22 cellular contexts compared by ENCODE assay signal in the genomic region with DNA sequence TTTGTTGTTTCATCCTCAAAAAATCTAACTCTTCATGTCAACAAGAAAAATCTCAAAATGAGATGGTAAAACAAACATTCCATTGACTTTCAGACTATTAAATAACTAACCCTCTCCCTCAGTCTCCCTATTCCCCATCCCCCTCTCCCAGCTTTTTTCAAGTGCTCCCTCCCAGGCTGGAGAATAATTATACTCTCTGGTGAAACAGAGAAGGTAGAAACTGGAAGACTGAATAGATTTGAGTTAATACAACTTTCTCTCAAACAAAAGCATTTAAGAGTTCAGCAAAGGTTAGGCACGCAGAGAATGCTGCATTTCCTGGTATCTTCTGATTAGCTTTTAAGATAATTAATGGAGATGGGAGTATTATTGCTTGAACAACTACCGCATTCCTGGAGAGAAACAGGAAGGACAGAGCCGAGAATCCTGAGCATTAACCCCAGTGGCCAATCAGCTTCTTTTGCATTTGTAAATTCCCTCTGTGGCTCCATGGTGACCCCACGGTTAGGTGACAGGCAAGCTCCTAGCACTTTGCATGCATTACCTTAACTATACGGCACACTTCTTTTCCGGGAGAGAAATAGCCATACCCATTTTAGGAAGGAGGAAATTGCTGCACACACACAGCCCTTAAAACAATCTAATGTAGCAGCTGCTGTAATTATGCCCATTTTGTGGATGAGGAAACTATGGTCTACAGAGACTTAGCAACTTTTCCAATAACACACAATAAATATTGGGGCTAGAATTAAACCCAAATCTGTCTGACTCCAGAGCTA.
DNase-seq lines count a peak whose midpoint lies in the region; ATAC-seq and TF ChIP-seq lines count a peak whose summit lies in the region.
"Had no signal": no experiment of that assay in that cellular context is flagged by ENCODE, and none has a peak within 500 bp of the region (broad histone marks: within the 10 kb centered on the region; RNA-seq: fewer than 3 reads in every experiment).

No MANE protein-coding gene starts in this region.

- no peak for TF ChIP-seq CTCF in GM23338 (conservative IDR thresholded peaks at IDR 0.05; ENCODE audit: low read depth in 2 of 2)
- TF ChIP-seq CTCF in OCI-LY1 (IDR thresholded peaks at IDR 0.05; ENCODE audit: low read length): no peak

- H3K4me1 ChIP-seq in GM23338 (ENCODE audit: insufficient read depth) (peaks cover 29% of the 10 kb centered on the region), OCI-LY1 (ENCODE audit: insufficient read depth, low read length, severe bottlenecking) (peaks cover 52% of the 10 kb centered on the region), iPS-18a (ENCODE audit: control insufficient read depth, low read depth, low read length) (peaks cover 41% of the 10 kb centered on the region), neuron (ENCODE audit: insufficient read depth, low read length) (peaks cover 29% of the 10 kb centered on the region)

- H3K9me2 ChIP-seq in GM23338 (ENCODE audit: insufficient read depth): 0 out of 2 replicates have a peak, but pooled peaks cover 4% of the 10 kb centered on the region
- no peaks in the 10 kb centered on the region for H3K9me2 ChIP-seq in OCI-LY1 (ENCODE audit: low read depth, low read length)

- H3K9ac ChIP-seq in OCI-LY1 (ENCODE audit: low read length): no peak overlapping the region
- no peak overlapping the region for H3K9ac ChIP-seq in iPS-18a (ENCODE audit: low read length)

- ATAC-seq in GM23338 (peak; percentile 86), GM18858 (IDR thresholded peaks at IDR 0.05; ENCODE audit: unreplicated experiment) (no peak)
- ATAC-seq: activated CD4-positive, alpha-beta T cell treated with anti-CD3 and anti-CD28 coated beads for 36 hours; sciatic nerve had no signal

- peaks cover 24% of the 10 kb centered on the region for H3K9me3 ChIP-seq in OCI-LY1 (ENCODE audit: low read length)
- no peaks in the 10 kb centered on the region for H3K9me3 ChIP-seq in iPS-18a (ENCODE audit: control insufficient read depth, low read depth, low read length)
- H3K9me3 ChIP-seq in neuron (ENCODE audit: low read length): peaks cover 2% of the 10 kb centered on the region

- H3K4me3 ChIP-seq in GM23338 (no peak overlapping the region), OCI-LY1 (ENCODE audit: low read depth, low read length, poor library complexity, severe bottlenecking) (no peak overlapping the region), iPS-18a (ENCODE audit: low read length) (peak overlapping the region; percentile 27), neuron (ENCODE audit: low read length) (peak overlapping the region; percentile 30)
- H3K4me3 ChIP-seq: MG63, SJCRH30 had no signal

- no peak overlapping the region for H2AFZ ChIP-seq in GM23338
- H2AFZ ChIP-seq in OCI-LY1 (ENCODE audit: low read length): peak overlapping the region; percentile 18
- H2AFZ ChIP-seq in neuron (ENCODE audit: low read depth, low read length): peak overlapping the region; percentile 74

- H4K20me1 ChIP-seq in GM23338 (replicated peaks; ENCODE audit: insufficient read depth) (no peaks in the 10 kb centered on the region), OCI-LY1 (ENCODE audit: insufficient read depth, low read length) (no peaks in the 10 kb centered on the region)

- H3F3A ChIP-seq in GM23338 (replicated peaks; ENCODE audit: low read depth) (0 out of 2 replicates have a peak, but pooled peaks cover 2% of the 10 kb centered on the region), OCI-LY1 (ENCODE audit: insufficient read depth, low read length) (no peaks in the 10 kb centered on the region)

- H3K36me3 ChIP-seq in GM23338 (ENCODE audit: insufficient read depth) (peaks cover 11% of the 10 kb centered on the region; the same call in 1 of the 2 replicates), OCI-LY1 (ENCODE audit: insufficient read depth, low read length) (no peaks in the 10 kb centered on the region; the same call in 1 of the 2 replicates), iPS-18a (ENCODE audit: control insufficient read depth, low read depth, low read length) (no peaks in the 10 kb centered on the region), neuron (ENCODE audit: insufficient read depth, low read length) (no peaks in the 10 kb centered on the region)
- H3K36me3 ChIP-seq: MG63, SJCRH30 had no signal

- H3K27ac Mint-ChIP-seq in GM23338: peak overlapping the region; percentile 96
- H3K27ac Mint-ChIP-seq: activated CD4-positive, alpha-beta T cell treated with anti-CD3 and anti-CD28 coated beads for 36 hours; CD4-positive, alpha-beta memory T cell; immature natural killer cell had no signal

- H3K4me3 Mint-ChIP-seq in GM23338: peak overlapping the region; percentile 12; the same call in 1 of the 3 replicates
- H3K4me3 Mint-ChIP-seq: activated CD4-positive, alpha-beta T cell treated with anti-CD3 and anti-CD28 coated beads for 36 hours; CD4-positive, alpha-beta memory T cell; immature natural killer cell had no signal

- H3K4me2 ChIP-seq in GM23338: peak overlapping the region; percentile 48
- H3K4me2 ChIP-seq in OCI-LY1 (ENCODE audit: low read length): peak overlapping the region; percentile 11; the same call in 1 of the 2 replicates

- peaks cover 47% of the 10 kb centered on the region for H3K9me3 Mint-ChIP-seq in GM23338

- peaks cover 49% of the 10 kb centered on the region for H3K4me1 Mint-ChIP-seq in GM23338
- H3K4me1 Mint-ChIP-seq: activated CD4-positive, alpha-beta T cell treated with anti-CD3 and anti-CD28 coated beads for 36 hours had no signal

- H3K79me2 ChIP-seq in GM23338 (replicated peaks; ENCODE audit: insufficient read depth): no peaks in the 10 kb centered on the region
- H3K79me2 ChIP-seq in OCI-LY1 (ENCODE audit: insufficient read depth, low read length): no peaks in the 10 kb centered on the region

- H3K27me3 ChIP-seq in GM23338 (ENCODE audit: insufficient read depth): no peaks in the 10 kb centered on the region
- no peaks in the 10 kb centered on the region for H3K27me3 ChIP-seq in OCI-LY1 (ENCODE audit: insufficient read depth, low read length)
- H3K27me3 ChIP-seq in iPS-18a (ENCODE audit: control insufficient read depth, insufficient read depth, low read length): no peaks in the 10 kb centered on the region
- H3K27me3 ChIP-seq in neuron (ENCODE audit: insufficient read depth, low read length): no peaks in the 10 kb centered on the region
- H3K27me3 ChIP-seq: MG63, SJCRH30 had no signal

- H3K36me3 Mint-ChIP-seq in GM23338 (ENCODE audit: low read depth): peaks cover 51% of the 10 kb centered on the region
- H3K36me3 Mint-ChIP-seq: immature natural killer cell had no signal

- DNase-seq in GM23338 (ENCODE audit: low spot score) (peak; percentile 89), NCI-H2171 treated with DMSO at 0.1 percent for 48 hours (lab: John Stamatoyannopoulos, UW) (no peak), RKO (ENCODE audit: low spot score) (no peak), ecto neural progenitor cell (ENCODE audit: low spot score) (no peak)
- DNase-seq: activated CD4-positive, alpha-beta T cell treated with anti-CD3 and anti-CD28 coated beads for 36 hours; activated gamma-delta T cell treated with Interleukin-2 at 50 U/mL for 16 hours; anterior cingulate cortex; CD4-positive, alpha-beta memory T cell; foreskin fibroblast; immature natural killer cell; MG63; midbrain; NCI-H1694 treated with DMSO at 0.1 percent for 48 hours; NCI-H446; SJCRH30; stimulated activated CD4-positive, alpha-beta T cell treated with anti-CD3 and anti-CD28 coated beads, Interleukin-1b, Interleukin-23, amount 100 ng/mL, for 48 hours; T-helper 9 cell had no signal

- H3K27ac ChIP-seq in GM23338 (ENCODE audit: low read depth) (peak overlapping the region; percentile 67), OCI-LY1 (ENCODE audit: low read depth, low read length, poor library complexity, severe bottlenecking) (peak overlapping the region; percentile 31), iPS-18a (ENCODE audit: low read length) (peak overlapping the region; percentile 55)
- H3K27ac ChIP-seq: SJCRH30 had no signal

- H3K27me3 Mint-ChIP-seq in GM23338 (ENCODE audit: insufficient read depth, low read depth, poor library complexity): peaks cover 8% of the 10 kb centered on the region

TF ChIP-seq in GM23338, 12 proteins besides CTCF, POLR2A, EP300 and RAD21:
- peak; percentile 86; the same call in 1 of the 2 replicates for TF ChIP-seq NANOG (IDR thresholded peaks at IDR 0.05; ENCODE audit: borderline replicate concordance)
- TF ChIP-seq CREB1 (CRISPR knock-in tag; IDR thresholded peaks at IDR 0.05; ENCODE audit: low read depth): 0 out of 2 replicates have a peak, but pooled peaks have one; percentile 4
- no peak for TF ChIP-seq JUNB (IDR thresholded peaks at IDR 0.05; ENCODE audit: unreplicated experiment)
TF ChIP-seq in GM23338: peak in this region for 2.

Comparison
In these comparisons a context has a peak if more than half of its experiments do, and no peak if none do; other contexts are left out.
1. H3K4me3 ChIP-seq: peak in iPS-18a (single experiment) and neuron (single experiment); none in GM23338 (single experiment) and OCI-LY1 (single experiment).
2. Peak in every context shown above with its lines, with median percentiles within 50 percentile points of each other: H3K27ac ChIP-seq.